In genomic region chr16:18789850-18790706, GRCh38 we compare ENCODE assay signal across 8 cellular contexts. TPM values are rescaled to one million over a fixed set of nuclear protein-coding genes. Genes with fewer than 3 reads are reported as not detected.
DNase-seq lines count a peak whose midpoint lies in the region; ATAC-seq, FAIRE-seq and TF ChIP-seq lines count a peak whose summit lies in the region.

TSS of gene RPS15A (minus strand) at chr16:18790334. CDS start at chr16:18789113, 1,221 bp downstream.

- TF ChIP-seq CTCF in esophagus muscularis mucosa (IDR thresholded peaks at IDR 0.05), result peak in 1 of 3 experiments; percentile 17

- H3K27ac ChIP-seq in KOPT-K1 (ENCODE audit: low read depth, low read length, poor library complexity, severe bottlenecking) (peak within 1 kb of the TSS; percentile 79), esophagus muscularis mucosa (replicated peaks in 1 of 4) (peak within 1 kb of the TSS; percentile 82 to 90 (median 86))

- peaks cover 43 to 69% of the 10 kb centered on the region in 2 donors for H3K36me3 Mint-ChIP-seq in activated T-cell treated with anti-CD3 and anti-CD28 coated beads, Interleukin-2, amount 50 U/mL, for 72 hours (ENCODE audit: insufficient read depth in 2 of 2)

- no peaks in the 10 kb centered on the region for H3K27me3 Mint-ChIP-seq in activated T-cell treated with anti-CD3 and anti-CD28 coated beads, Interleukin-2, amount 50 U/mL, for 72 hours (ENCODE audit: low read depth)

- DNase-seq in DMS79 (lab: John Stamatoyannopoulos, UW) (peak; percentile 94), RCC 7860 (ENCODE audit: low spot score) (peak; percentile 93), esophagus muscularis mucosa (ENCODE audit: extremely low spot score) (peak; percentile 98), myocyte (ENCODE audit: low read depth) (peak; percentile 98)
- peak; percentile 93 to 97 for DNase-seq in activated T-cell treated with anti-CD3 and anti-CD28 coated beads, Interleukin-2, amount 50 U/mL, for 72 hours
- DNase-seq in stimulated activated CD8-positive, alpha-beta memory T cell treated with anti-CD3 and anti-CD28 coated beads, Interleukin-7, amount 100 ng/mL, for 48 hours (ENCODE audit: extremely low read depth in 1 of 2, low read depth in 1 of 2), result peak; percentile 83 to 92

- 5% methylated on average over 51 of the region's 60 CpGs for WGBS in esophagus muscularis mucosa

- ATAC-seq in GM21786 (IDR thresholded peaks at IDR 0.05; ENCODE audit: unreplicated experiment), result peak; percentile 89
- peak; percentile 84 to 85 for ATAC-seq in activated T-cell treated with anti-CD3 and anti-CD28 coated beads, Interleukin-2, amount 50 U/mL, for 72 hours (replicated peaks in 1 of 2)

- peaks cover 42 to 51% (median 49%) of the 10 kb centered on the region in 4 donors for H3K4me1 ChIP-seq in esophagus muscularis mucosa

- H3K4me1 Mint-ChIP-seq in activated T-cell treated with anti-CD3 and anti-CD28 coated beads, Interleukin-2, amount 50 U/mL, for 72 hours (ENCODE audit: low read depth), result peaks cover 66% of the 10 kb centered on the region

- H3K9me3 Mint-ChIP-seq in activated T-cell treated with anti-CD3 and anti-CD28 coated beads, Interleukin-2, amount 50 U/mL, for 72 hours, result peaks cover 0 to 1% of the 10 kb centered on the region in 2 donors

- no peak for TF ChIP-seq EP300 in esophagus muscularis mucosa (IDR thresholded peaks at IDR 0.05)

- H3K4me3 ChIP-seq in esophagus muscularis mucosa, result peak within 1 kb of the TSS; percentile 69 to 94 (median 83)

- H3K36me3 ChIP-seq in KOPT-K1 (ENCODE audit: insufficient read depth, low read length) (peaks cover 94% of the 10 kb centered on the region), esophagus muscularis mucosa (peaks cover 38 to 76% (median 60%) of the 10 kb centered on the region in 4 donors)

- intact Hi-C loops in esophagus muscularis mucosa (cut with DNase I), result loop anchor here (10.0 kb wide), 1 partner anchor 735 kb away; the partner anchor contains the start of genes CCP110 and GDE1

- peak; percentile 80 for FAIRE-seq in RCC 7860 (lab: Jason Lieb, UNC)

- H3K27ac Mint-ChIP-seq in activated T-cell treated with anti-CD3 and anti-CD28 coated beads, Interleukin-2, amount 50 U/mL, for 72 hours, result peak within 1 kb of the TSS; percentile 99

- no peaks in the 10 kb centered on the region for H3K27me3 ChIP-seq in esophagus muscularis mucosa

- peak within 1 kb of the TSS; percentile 94 to 99 for H3K4me3 Mint-ChIP-seq in activated T-cell treated with anti-CD3 and anti-CD28 coated beads, Interleukin-2, amount 50 U/mL, for 72 hours

- TF ChIP-seq POLR2A in esophagus muscularis mucosa (IDR thresholded peaks at IDR 0.05; ENCODE audit: low read depth), result peak; percentile 80

- H3K9me3 ChIP-seq in KOPT-K1 (ENCODE audit: insufficient read depth, low read length, poor library complexity, severe bottlenecking) (no peaks in the 10 kb centered on the region), esophagus muscularis mucosa (no peaks in the 10 kb centered on the region)

RNA-seq across cellular contexts. Expression of gene RPS15A, which starts in this region (rescaled TPM):
- 1,000 to 10,000 TPM; 2,952 to 3,046 TPM for total RNA-seq in activated T-cell treated with anti-CD3 and anti-CD28 coated beads, Interleukin-2, amount 50 U/mL, for 72 hours
- 1,000 to 10,000 TPM in 2 of 4 donors, 100 to 1,000 TPM in 2; 356 to 2,439 (median 1,496) TPM for total RNA-seq in esophagus muscularis mucosa
- total RNA-seq in myocyte, result 1,462 and 1,617 TPM in 2 replicates
- polyA plus RNA-seq in myocyte (2012), result 1,601 TPM

Comparison
In these comparisons a context has a peak if more than half of its experiments do, and no peak if none do; other contexts are left out.
1. Peak in every context shown above with its lines: DNase-seq, ATAC-seq, H3K4me3 ChIP-seq and H3K27ac ChIP-seq.